Comparison of ENCODE assay signal across 21 cellular contexts in genomic region chr3:4804161-4805058, GRCh38.
DNase-seq lines count a peak whose midpoint lies in the region; ATAC-seq and TF ChIP-seq lines count a peak whose summit lies in the region.
"Had no signal": no experiment of that assay in that cellular context is flagged by ENCODE, and none has a peak within 500 bp of the region (broad histone marks: within the 10 kb centered on the region; RNA-seq: fewer than 3 reads in every experiment).

No MANE protein-coding gene starts in this region.

- H3K4me2 ChIP-seq in Loucy (ENCODE audit: low read depth, low read length, poor library complexity, severe bottlenecking) = peak overlapping the region; percentile 35

- H3K36me3 ChIP-seq in Loucy (ENCODE audit: insufficient read depth, low read length) = peaks cover 8% of the 10 kb centered on the region; the same call in 1 of the 2 replicates
- H3K36me3 ChIP-seq: MG63 had no signal

- peaks cover 36% of the 10 kb centered on the region for H3K4me1 Mint-ChIP-seq in activated T-cell treated with anti-CD3 and anti-CD28 coated beads, Interleukin-2, amount 50 U/mL, for 24 hours (ENCODE audit: low read depth)
- peaks cover 41% of the 10 kb centered on the region for H3K4me1 Mint-ChIP-seq in activated naive CD8-positive, alpha-beta T cell treated with anti-CD3 and anti-CD28 coated beads, Interleukin-2, amount 50 U/mL, for 24 hours
- H3K4me1 Mint-ChIP-seq in progenitor cell of endocrine pancreas (ENCODE audit: low read depth) = no peaks in the 10 kb centered on the region
- H3K4me1 Mint-ChIP-seq: endodermal cell had no signal

- no peak overlapping the region for H3K4me3 Mint-ChIP-seq in activated T-cell treated with anti-CD3 and anti-CD28 coated beads, Interleukin-2, amount 50 U/mL, for 24 hours
- H3K4me3 Mint-ChIP-seq in activated naive CD8-positive, alpha-beta T cell treated with anti-CD3 and anti-CD28 coated beads, Interleukin-2, amount 50 U/mL, for 24 hours = no peak overlapping the region
- H3K4me3 Mint-ChIP-seq in progenitor cell of endocrine pancreas (ENCODE audit: low read depth) = no peak overlapping the region
- H3K4me3 Mint-ChIP-seq: central memory CD8-positive, alpha-beta T cell; endodermal cell; type B pancreatic cell had no signal

- no peaks in the 10 kb centered on the region for H3K27me3 ChIP-seq in Loucy (ENCODE audit: insufficient read depth, low read length, poor library complexity, severe bottlenecking)
- H3K27me3 ChIP-seq: adrenal gland, MG63 had no signal

- H3K9me3 Mint-ChIP-seq in activated T-cell treated with anti-CD3 and anti-CD28 coated beads, Interleukin-2, amount 50 U/mL, for 24 hours = no peaks in the 10 kb centered on the region
- no peaks in the 10 kb centered on the region for H3K9me3 Mint-ChIP-seq in activated naive CD8-positive, alpha-beta T cell treated with anti-CD3 and anti-CD28 coated beads, Interleukin-2, amount 50 U/mL, for 24 hours
- H3K9me3 Mint-ChIP-seq in progenitor cell of endocrine pancreas (ENCODE audit: low read depth) = no peaks in the 10 kb centered on the region
- H3K9me3 Mint-ChIP-seq: central memory CD8-positive, alpha-beta T cell; endodermal cell; type B pancreatic cell had no signal

- H3K27me3 Mint-ChIP-seq in activated T-cell treated with anti-CD3 and anti-CD28 coated beads, Interleukin-2, amount 50 U/mL, for 24 hours = no peaks in the 10 kb centered on the region
- H3K27me3 Mint-ChIP-seq in activated naive CD8-positive, alpha-beta T cell treated with anti-CD3 and anti-CD28 coated beads, Interleukin-2, amount 50 U/mL, for 24 hours = no peaks in the 10 kb centered on the region
- H3K27me3 Mint-ChIP-seq in progenitor cell of endocrine pancreas = no peaks in the 10 kb centered on the region
- H3K27me3 Mint-ChIP-seq: central memory CD8-positive, alpha-beta T cell; type B pancreatic cell had no signal

- H3K27ac Mint-ChIP-seq in activated T-cell treated with anti-CD3 and anti-CD28 coated beads, Interleukin-2, amount 50 U/mL, for 24 hours = peak overlapping the region; percentile 57
- peak overlapping the region; percentile 56 for H3K27ac Mint-ChIP-seq in activated naive CD8-positive, alpha-beta T cell treated with anti-CD3 and anti-CD28 coated beads, Interleukin-2, amount 50 U/mL, for 24 hours
- peak overlapping the region; percentile 7 for H3K27ac Mint-ChIP-seq in progenitor cell of endocrine pancreas
- H3K27ac Mint-ChIP-seq: endodermal cell, type B pancreatic cell had no signal

- no peaks in the 10 kb centered on the region for H3F3A ChIP-seq in Loucy (ENCODE audit: low read depth)

- H3K4me1 ChIP-seq in Loucy (ENCODE audit: insufficient read depth, low read length, poor library complexity, severe bottlenecking) = peaks cover 36% of the 10 kb centered on the region
- H3K4me1 ChIP-seq: adrenal gland had no signal

- peaks cover 85% of the 10 kb centered on the region for H3K36me3 Mint-ChIP-seq in activated T-cell treated with anti-CD3 and anti-CD28 coated beads, Interleukin-2, amount 50 U/mL, for 24 hours (ENCODE audit: low read depth)
- H3K36me3 Mint-ChIP-seq in activated naive CD8-positive, alpha-beta T cell treated with anti-CD3 and anti-CD28 coated beads, Interleukin-2, amount 50 U/mL, for 24 hours (ENCODE audit: low read depth) = peaks cover 77% of the 10 kb centered on the region
- H3K36me3 Mint-ChIP-seq in progenitor cell of endocrine pancreas (ENCODE audit: insufficient read depth) = no peaks in the 10 kb centered on the region

- in situ Hi-C loops in GM13976 (cut with MboI; ENCODE audit: low sequenced_read_pairs, unreplicated experiment) = no loop called here

- TF ChIP-seq CTCF in Loucy (conservative IDR thresholded peaks at IDR 0.05; ENCODE audit: low read length) (no peak), progenitor cell of endocrine pancreas (IDR thresholded peaks at IDR 0.05; ENCODE audit: unreplicated experiment) (no peak), GM13976 (IDR thresholded peaks at IDR 0.05; ENCODE audit: borderline replicate concordance, control extremely low read depth, extremely low read depth, insufficient read depth, missing control alignments) (no peak)

- DNase-seq in activated T-cell treated with anti-CD3 and anti-CD28 coated beads, Interleukin-2, amount 50 U/mL, for 24 hours = no peak
- no peak for DNase-seq in activated T-cell treated with anti-CD3 and anti-CD28 coated beads for 4 hours
- DNase-seq in activated naive CD8-positive, alpha-beta T cell treated with anti-CD3 and anti-CD28 coated beads, Interleukin-2, amount 50 U/mL, for 24 hours = no peak
- no peak for DNase-seq in progenitor cell of endocrine pancreas (ENCODE audit: low spot score, unreplicated experiment)
- no peak for DNase-seq in GM13976 (ENCODE audit: low spot score)
- DNase-seq in SHP77 (lab: John Stamatoyannopoulos, UW) = no peak
- no peak for DNase-seq in NCI-H2196 (lab: John Stamatoyannopoulos, UW; ENCODE audit: unreplicated experiment)
- DNase-seq: DMS79 treated with DMSO at 0.1 percent for 48 hours, endodermal cell, HCEC 1CT, left colon, MG63, midbrain, NCI-H187 treated with DMSO at 0.1 percent for 48 hours, NCI-H526 treated with DMSO at 0.1 percent for 48 hours, OCI-M1, right cardiac atrium had no signal

- no peaks in the 10 kb centered on the region for H3K9me2 ChIP-seq in Loucy (replicated peaks; ENCODE audit: low read depth, low read length)

- H3K4me3 ChIP-seq in Loucy (ENCODE audit: low read length, poor library complexity, severe bottlenecking) = no peak overlapping the region
- H3K4me3 ChIP-seq: adrenal gland, MG63 had no signal

- no peak overlapping the region for H3K9ac ChIP-seq in Loucy (ENCODE audit: low read depth, low read length, poor library complexity, severe bottlenecking)

- H4K20me1 ChIP-seq in Loucy (ENCODE audit: insufficient read depth, low read length, poor library complexity, severe bottlenecking) = no peaks in the 10 kb centered on the region

- ATAC-seq in activated naive CD8-positive, alpha-beta T cell treated with anti-CD3 and anti-CD28 coated beads, Interleukin-2, amount 50 U/mL, for 24 hours = no peak
- ATAC-seq: left colon had no signal

- H3K79me2 ChIP-seq in Loucy (ENCODE audit: insufficient read depth, low read length) = no peaks in the 10 kb centered on the region

- H3K9me3 ChIP-seq in Loucy (ENCODE audit: insufficient read depth, low read depth, low read length) = no peaks in the 10 kb centered on the region
- H3K9me3 ChIP-seq: adrenal gland, MG63 had no signal

- H2AFZ ChIP-seq in Loucy (ENCODE audit: low read length) = no peak overlapping the region

Comparison
In these comparisons a context has a peak if more than half of its experiments do, and no peak if none do; other contexts are left out.
1. H3K27ac Mint-ChIP-seq: peak in every context shown above with its lines; median percentile 57 in activated T-cell treated with anti-CD3 and anti-CD28 coated beads, Interleukin-2, amount 50 U/mL, for 24 hours; 56 in activated naive CD8-positive, alpha-beta T cell treated with anti-CD3 and anti-CD28 coated beads, Interleukin-2, amount 50 U/mL, for 24 hours; 7 in progenitor cell of endocrine pancreas.